In the genomic region with DNA sequence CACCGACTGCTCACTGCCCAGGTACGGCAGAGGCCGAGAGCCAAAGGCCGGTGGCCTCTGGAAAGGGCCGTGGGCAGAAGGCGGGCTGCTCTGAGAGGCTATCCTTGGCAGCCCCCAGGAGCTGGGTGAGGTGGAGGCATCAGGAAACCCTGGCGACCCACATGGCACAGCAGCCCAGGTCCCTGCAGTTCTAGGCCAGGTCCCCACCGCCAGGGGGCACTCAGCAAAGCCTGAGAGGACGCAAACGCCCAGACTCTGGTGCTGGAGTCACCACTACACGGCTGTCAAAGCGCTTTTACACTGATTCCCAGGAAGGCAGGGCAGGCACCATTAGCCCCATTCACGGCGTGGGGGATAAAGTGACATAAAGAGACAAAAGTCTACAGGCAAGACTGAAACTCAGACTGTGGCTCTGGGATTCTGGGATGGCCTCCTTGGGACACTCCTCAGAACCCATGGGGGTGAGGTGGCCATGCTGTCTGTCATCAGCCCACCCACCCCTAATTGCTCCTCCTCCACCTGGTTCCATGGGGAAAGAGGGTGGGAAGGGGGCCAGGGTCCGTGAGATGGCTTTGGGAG, we compare ENCODE assay signal across 7 cellular contexts. TPM values are rescaled to one million over a fixed set of nuclear protein-coding genes. Genes with fewer than 3 reads are reported as not detected.
DNase-seq lines count a peak whose midpoint lies in the region; ATAC-seq, FAIRE-seq and TF ChIP-seq lines count a peak whose summit lies in the region.

No MANE protein-coding gene starts in this region.

- H3K4me2 ChIP-seq in osteoblast (ENCODE audit: insufficient read depth, low read length), result peak overlapping the region; percentile 63

- no peak for TF ChIP-seq EP300 in gastroesophageal sphincter (IDR thresholded peaks at IDR 0.05)

- no peaks in the 10 kb centered on the region for H3K36me3 ChIP-seq in SJSA1
- H3K36me3 ChIP-seq in gastroesophageal sphincter, result no peaks in the 10 kb centered on the region
- H3K36me3 ChIP-seq in osteoblast (ENCODE audit: insufficient read depth, low read length), result no peaks in the 10 kb centered on the region
- no peaks in the 10 kb centered on the region for H3K36me3 ChIP-seq in testis (ENCODE audit: low read depth, missing control alignments)

- H3K9me3 ChIP-seq in SJSA1 (replicated peaks) (no peaks in the 10 kb centered on the region), gastroesophageal sphincter (no peaks in the 10 kb centered on the region), osteoblast (ENCODE audit: low read depth, low read length) (no peaks in the 10 kb centered on the region), testis (no peaks in the 10 kb centered on the region)

- H3K4me1 ChIP-seq in SJSA1 (replicated peaks) (peaks cover 15% of the 10 kb centered on the region), gastroesophageal sphincter (peaks cover 0 to 55% (median 24%) of the 10 kb centered on the region in 3 donors), osteoblast (ENCODE audit: insufficient read depth, low read length) (peaks cover 17% of the 10 kb centered on the region), testis (peaks cover 14% of the 10 kb centered on the region)

- H3K27ac ChIP-seq in SJSA1 (no peak overlapping the region), gastroesophageal sphincter (peak overlapping the region in 1 of 4 donors; percentile 69), osteoblast (ENCODE audit: low read depth, low read length) (no peak overlapping the region), testis (no peak overlapping the region)

- no peaks in the 10 kb centered on the region for H3K27me3 ChIP-seq in SJSA1 (replicated peaks)
- peaks cover 33% of the 10 kb centered on the region for H3K27me3 ChIP-seq in gastroesophageal sphincter
- peaks cover 3% of the 10 kb centered on the region for H3K27me3 ChIP-seq in osteoblast (ENCODE audit: insufficient read depth, low read length)
- H3K27me3 ChIP-seq in testis, result no peaks in the 10 kb centered on the region

- peaks cover 30% of the 10 kb centered on the region for H4K20me1 ChIP-seq in osteoblast (ENCODE audit: insufficient read depth, low read length)

- peak; percentile 68 for ATAC-seq in gastroesophageal sphincter

- DNase-seq in GM12892 (ENCODE audit: insufficient read length) (peak; percentile 88), SJSA1 (ENCODE audit: low read depth in 1 of 2, low spot score in 2 of 2) (peak; percentile 53 to 88), activated gamma-delta T cell treated with Interleukin-2 at 50 U/mL for 16 hours (peak; percentile 87), osteoblast (ENCODE audit: insufficient read length, low spot score, missing footprints) (peak; percentile 100), testis (peak; percentile 89)

- TF ChIP-seq POLR2A in GM12892 (IDR thresholded peaks at IDR 0.05; ENCODE audit: low read depth, low read length) (no peak), gastroesophageal sphincter (IDR thresholded peaks at IDR 0.05) (no peak), testis (IDR thresholded peaks at IDR 0.05) (no peak)

- WGBS in gastroesophageal sphincter (ENCODE audit: low coverage in 1 of 2), 2 donors, result 20% methylated on average over 1 of the region's 15 CpGs; no CpG with 5 or more reads in 1 of the 2 donors
- 31 to 33% methylated on average over 2 to 15 of the region's 15 CpGs for WGBS in testis, 2 donors

- H2AFZ ChIP-seq in osteoblast (ENCODE audit: low read length), result no peak overlapping the region

- intact Hi-C loops in testis (cut with DNase I; ENCODE audit: low total_unique reads), result no loop called here

- H3K4me3 ChIP-seq in SJSA1 (no peak overlapping the region), gastroesophageal sphincter (peak overlapping the region in 1 of 2 donors; percentile 52), osteoblast (ENCODE audit: insufficient read depth, low read length) (no peak overlapping the region), testis (no peak overlapping the region)

- H3K79me2 ChIP-seq in osteoblast (ENCODE audit: insufficient read depth, low read length), result peaks cover 3% of the 10 kb centered on the region

- FAIRE-seq in GM12892 (lab: Jason Lieb, UNC), result peak; percentile 17

- peak; percentile 95 for TF ChIP-seq CTCF in LNCAP (IDR thresholded peaks at IDR 0.05)
- TF ChIP-seq CTCF in gastroesophageal sphincter (IDR thresholded peaks at IDR 0.05), result peak in 3 of 4 experiments; percentile 71 to 86 (median 83)
- TF ChIP-seq CTCF in osteoblast (IDR thresholded peaks at IDR 0.05; ENCODE audit: extremely low read depth, low read depth, low read length), result peak; percentile 88
- TF ChIP-seq CTCF in testis (IDR thresholded peaks at IDR 0.05), result peak; percentile 75 to 82 (median 77)

RNA-seq across cellular contexts. Expression of a gene that starts 4.9 kb away (rescaled TPM):
- 0.11 TPM for polyA plus RNA-seq in GM12892 (2012; ENCODE audit: missing spikeins)
- total RNA-seq in SJSA1 (2014; rRNA removed; shearing (Covaris generic)), result 0.34 and 1.6 TPM in 2 replicates
- 10 to 100 TPM in 3 of 4 donors, 1 to 10 TPM in 1; 8.6 to 14.0 (median 11.4) TPM for total RNA-seq in gastroesophageal sphincter
- total RNA-seq in osteoblast, result 11.2 and 13.3 TPM in 2 replicates
- 10 to 100 TPM; 13.7 to 16.4 TPM for total RNA-seq in testis
- polyA plus RNA-seq in testis (ENCODE audit: insufficient read depth, low read depth, low replicate concordance), result 8.1 TPM

RNA-seq across cellular contexts. Expression of a gene that starts 20.5 kb away (rescaled TPM):
- not detected for polyA plus RNA-seq in GM12892 (2012; ENCODE audit: missing spikeins)
- total RNA-seq in SJSA1 (2014; rRNA removed; shearing (Covaris generic)), result 0.13 and 0.32 TPM in 2 replicates
- 10 to 100 TPM in 2 of 4 donors, 1 to 10 TPM in 2; 4.2 to 11.2 (median 8.8) TPM for total RNA-seq in gastroesophageal sphincter
- 3.3 and 5.0 TPM in 2 replicates for total RNA-seq in osteoblast
- 10 to 100 TPM; 13.4 to 14.0 TPM for total RNA-seq in testis
- 6.2 TPM for polyA plus RNA-seq in testis (ENCODE audit: insufficient read depth, low read depth, low replicate concordance)
